Comparison of ENCODE assay signal across 1 cellular context in genomic region chr2:127455566-127456493, GRCh38.
A peak's percentile ranks its signal among the peaks of the same experiment; 100 is the strongest.
TF ChIP-seq lines count a peak whose summit lies in the region.

No MANE protein-coding gene starts in this region.

TF ChIP-seq in H1, 55 proteins besides CTCF, POLR2A, EP300 and RAD21 (continued from another document):
- TF ChIP-seq RFX5 (IDR thresholded peaks at IDR 0.05; ENCODE audit: borderline replicate concordance, low read depth, low read length) (no peak), CEBPB (IDR thresholded peaks at IDR 0.05; ENCODE audit: low read depth, low read length) (peak; percentile 84), FOSL1 (IDR thresholded peaks at IDR 0.05; ENCODE audit: insufficient read depth, low read depth, low read length) (no peak), SAP30 (IDR thresholded peaks at IDR 0.05; ENCODE audit: insufficient read depth, insufficient replicate concordance, low read length) (peak; percentile 61), SP1 (IDR thresholded peaks at IDR 0.05; ENCODE audit: low read depth, low read length) (no peak), CBX8 (IDR thresholded peaks at IDR 0.05; ENCODE audit: borderline replicate concordance, low read depth, low read length) (no peak), CTBP2 (IDR thresholded peaks at IDR 0.05; ENCODE audit: borderline replicate concordance, insufficient read depth, insufficient read length, low read length) (no peak), SIN3A (conservative IDR thresholded peaks at IDR 0.05 in 1 of 2, IDR thresholded peaks at IDR 0.05 in 1 of 2; ENCODE audit: low read depth in 1 of 2, low read length in 2 of 2) (0 out of 4 replicates have a peak, but pooled peaks of 1 of the 2 experiments have one; percentile 50), YY1 (IDR thresholded peaks at IDR 0.05; ENCODE audit: low read depth, low read length) (no peak), TEAD4 (IDR thresholded peaks at IDR 0.05; ENCODE audit: low read depth, low read length) (peak; percentile 85), SP4 (IDR thresholded peaks at IDR 0.05; ENCODE audit: low read length) (no peak), ATF2 (IDR thresholded peaks at IDR 0.05; ENCODE audit: low read length) (0 out of 2 replicates have a peak, but pooled peaks have one; percentile 50), TAF1 (IDR thresholded peaks at IDR 0.05; ENCODE audit: low read depth, low read length) (0 out of 2 replicates have a peak, but pooled peaks have one; percentile 17), TCF12 (IDR thresholded peaks at IDR 0.05; ENCODE audit: low read depth, low read length) (no peak), MAFK (IDR thresholded peaks at IDR 0.05; ENCODE audit: low read depth, low read length) (no peak), ASH2L (IDR thresholded peaks at IDR 0.05; ENCODE audit: low read length) (peak; percentile 61), RNF2 (IDR thresholded peaks at IDR 0.05; ENCODE audit: borderline replicate concordance, low read depth, low read length, missing control alignments, poor library complexity, severe bottlenecking) (no peak), RXRA (IDR thresholded peaks at IDR 0.05; ENCODE audit: insufficient read depth, low read depth, low read length) (no peak)
